1 cellular context compared by ENCODE assay signal in genomic region chr10:50544857-50545429, GRCh38.
A peak's percentile ranks its signal among the peaks of the same experiment; 100 is the strongest.
TF ChIP-seq lines count a peak whose summit lies in the region.

No MANE protein-coding gene starts in this region.

TF ChIP-seq in K562, 482 proteins besides CTCF, POLR2A, EP300 and RAD21 (continued from another document and continues in another):
- no peak for TF ChIP-seq ZNF124 (CRISPR knock-in tag; IDR thresholded peaks at IDR 0.05)
- TF ChIP-seq CHD7 (IDR thresholded peaks at IDR 0.05; ENCODE audit: low read depth, low read length) = no peak
- no peak for TF ChIP-seq NELFE (IDR thresholded peaks at IDR 0.05; ENCODE audit: insufficient read depth, insufficient read length)
- TF ChIP-seq BHLHE40 (IDR thresholded peaks at IDR 0.05; ENCODE audit: low read length) = peak; percentile 42; the same call in 1 of the 2 replicates
- 0 out of 2 replicates have a peak, but pooled peaks have one; percentile 45 for TF ChIP-seq C11orf30 (IDR thresholded peaks at IDR 0.05; ENCODE audit: low read depth)
- TF ChIP-seq E2F3 (CRISPR knock-in tag; IDR thresholded peaks at IDR 0.05) = no peak
- TF ChIP-seq MNT (conservative IDR thresholded peaks at IDR 0.05) = peak; percentile 75 to 83
- TF ChIP-seq TAF9B (IDR thresholded peaks at IDR 0.05; ENCODE audit: partially characterized antibody) = no peak
- TF ChIP-seq MGA (IDR thresholded peaks at IDR 0.05) = peak; percentile 93
- TF ChIP-seq TRIM28 (IDR thresholded peaks at IDR 0.05) = no peak
- TF ChIP-seq TCF7 (IDR thresholded peaks at IDR 0.05; ENCODE audit: borderline replicate concordance) = 0 out of 2 replicates have a peak, but pooled peaks have one; percentile 24
- no peak for TF ChIP-seq DDX20 (tag; IDR thresholded peaks at IDR 0.05; ENCODE audit: low read depth)
- peak in 1 of 3 experiments; percentile 23 for TF ChIP-seq YY1 (IDR thresholded peaks at IDR 0.05; ENCODE audit: borderline replicate concordance in 1 of 3, control insufficient read depth in 1 of 3, extremely low read depth in 1 of 3, insufficient read depth in 3 of 3, insufficient read length in 1 of 3, insufficient replicate concordance in 2 of 3, low read depth in 1 of 3, low read length in 2 of 3)
- no peak for TF ChIP-seq ZNF274 (IDR thresholded peaks at IDR 0.05; ENCODE audit: borderline replicate concordance, low read depth, low read length)
- peak; percentile 32 to 60 for TF ChIP-seq E2F6 (IDR thresholded peaks at IDR 0.05; ENCODE audit: borderline replicate concordance in 1 of 2, extremely low read depth in 1 of 2, insufficient read depth in 1 of 2, insufficient read length in 1 of 2, low read depth in 1 of 2, low read length in 1 of 2, poor library complexity in 1 of 2, severe bottlenecking in 1 of 2)
- no peak for TF ChIP-seq BMI1 (IDR thresholded peaks at IDR 0.05; ENCODE audit: low read length)
- TF ChIP-seq ZKSCAN8 (CRISPR knock-in tag; IDR thresholded peaks at IDR 0.05) = no peak
- peak; percentile 52; the same call in 1 of the 2 replicates for TF ChIP-seq MAFG (tag; conservative IDR thresholded peaks at IDR 0.05)
- TF ChIP-seq RFX7 (CRISPR knock-in tag; IDR thresholded peaks at IDR 0.05) = no peak
- TF ChIP-seq NR2F6 (CRISPR knock-in tag; IDR thresholded peaks at IDR 0.05) = no peak
- peak; percentile 34; the same call in 1 of the 2 replicates for TF ChIP-seq SMARCA4 (IDR thresholded peaks at IDR 0.05)
- TF ChIP-seq MAFF (IDR thresholded peaks at IDR 0.05; ENCODE audit: low read length) = peak; percentile 22; the same call in 1 of the 2 replicates
- TF ChIP-seq EP400 (IDR thresholded peaks at IDR 0.05) = peak; percentile 47; the same call in 1 of the 2 replicates
- no peak for TF ChIP-seq IFI16 (CRISPR knock-in tag; IDR thresholded peaks at IDR 0.05)
- TF ChIP-seq NFATC3 (IDR thresholded peaks at IDR 0.05) = 0 out of 2 replicates have a peak, but pooled peaks have one; percentile 8
- peak; percentile 78 to 88; a peak in 3 of 4 replicates for TF ChIP-seq ETV6 (IDR thresholded peaks at IDR 0.05; ENCODE audit: borderline replicate concordance in 1 of 2, low read depth in 2 of 2, low read length in 1 of 2)
- TF ChIP-seq ETV6 (CRISPR knock-in tag; IDR thresholded peaks at IDR 0.05; ENCODE audit: borderline replicate concordance) = no peak
- TF ChIP-seq BACH1 (tag; IDR thresholded peaks at IDR 0.05) = no peak
- TF ChIP-seq MTA1 (IDR thresholded peaks at IDR 0.05; ENCODE audit: borderline replicate concordance) = no peak
- TF ChIP-seq JUND (IDR thresholded peaks at IDR 0.05; ENCODE audit: borderline replicate concordance, low read depth, low read length) = peak; percentile 10; the same call in 1 of the 2 replicates
- TF ChIP-seq JUND (tag; IDR thresholded peaks at IDR 0.05; ENCODE audit: borderline replicate concordance, low read depth, low read length) = peak; percentile 64; the same call in 2 of the 3 replicates
- no peak for TF ChIP-seq TAF7 (tag; IDR thresholded peaks at IDR 0.05)
- peak in 1 of 2 experiments; percentile 72; a peak in 2 of 4 replicates for TF ChIP-seq KDM1A (IDR thresholded peaks at IDR 0.05)
